Comparison of ENCODE assay signal across 2 cellular contexts in genomic region chr12:53147181-53147580, GRCh38.
TF ChIP-seq lines count a peak whose summit lies in the region.

No MANE protein-coding gene starts in this region.

TF ChIP-seq in HEK293T, 16 proteins besides CTCF, POLR2A, EP300 and RAD21:
- TF ChIP-seq FOXK2 (IDR thresholded peaks at IDR 0.05) (no peak), NFRKB (IDR thresholded peaks at IDR 0.05) (peak; percentile 49)

TF ChIP-seq in K562, 482 proteins besides CTCF, POLR2A, EP300 and RAD21:
- TF ChIP-seq OTX1 (CRISPR knock-in tag; IDR thresholded peaks at IDR 0.05) (no peak), E2F6 (IDR thresholded peaks at IDR 0.05; ENCODE audit: borderline replicate concordance in 1 of 2, extremely low read depth in 1 of 2, insufficient read depth in 1 of 2, insufficient read length in 1 of 2, low read depth in 1 of 2, low read length in 1 of 2, poor library complexity in 1 of 2, severe bottlenecking in 1 of 2) (no peak), CGGBP1 (CRISPR knock-in tag; IDR thresholded peaks at IDR 0.05) (no peak), ASH1L (IDR thresholded peaks at IDR 0.05; ENCODE audit: borderline replicate concordance, low read depth, partially characterized antibody) (peak; percentile 32), E2F4 (CRISPR knock-in tag; IDR thresholded peaks at IDR 0.05; ENCODE audit: low read depth) (no peak), PHB (CRISPR knock-in tag; IDR thresholded peaks at IDR 0.05) (no peak), CLOCK (CRISPR knock-in tag; IDR thresholded peaks at IDR 0.05; ENCODE audit: borderline replicate concordance) (no peak), KDM1A (IDR thresholded peaks at IDR 0.05) (peak in 1 of 2 experiments; percentile 50; a peak in 1 of 4 replicates), MCM3 (IDR thresholded peaks at IDR 0.05) (no peak), HMBOX1 (IDR thresholded peaks at IDR 0.05) (no peak), LEF1 (IDR thresholded peaks at IDR 0.05) (peak; percentile 58; the same call in 1 of the 2 replicates), ELF1 (tag; IDR thresholded peaks at IDR 0.05) (no peak), NFRKB (IDR thresholded peaks at IDR 0.05; ENCODE audit: low read depth) (peak; percentile 90), RAD51 (IDR thresholded peaks at IDR 0.05; ENCODE audit: borderline replicate concordance, low read depth) (no peak), TRIM24 (IDR thresholded peaks at IDR 0.05) (peak; percentile 43 to 61; a peak in 3 of 4 replicates), PHF20 (IDR thresholded peaks at IDR 0.05; ENCODE audit: partially characterized antibody) (peak; percentile 94), HEY1 (CRISPR knock-in tag; IDR thresholded peaks at IDR 0.05; ENCODE audit: borderline replicate concordance) (no peak)
